1 cellular context compared by ENCODE assay signal in genomic region chr22:30605449-30606110, GRCh38.
TF ChIP-seq lines count a peak whose summit lies in the region.

No MANE protein-coding gene starts in this region.

TF ChIP-seq in IMR-90, 13 proteins besides CTCF, POLR2A, EP300 and RAD21:
- TF ChIP-seq CHD1 (IDR thresholded peaks at IDR 0.05; ENCODE audit: low read depth, low read length) (no peak), BHLHE40 (IDR thresholded peaks at IDR 0.05; ENCODE audit: low read depth, low read length) (no peak), NFE2L2 (IDR thresholded peaks at IDR 0.05; ENCODE audit: low read depth, low read length) (no peak), RFX5 (IDR thresholded peaks at IDR 0.05; ENCODE audit: low read depth, low read length) (no peak), SMC3 (IDR thresholded peaks at IDR 0.05; ENCODE audit: low read depth, low read length) (no peak), MXI1 (IDR thresholded peaks at IDR 0.05; ENCODE audit: borderline replicate concordance, low read depth, low read length) (no peak), MAFK (IDR thresholded peaks at IDR 0.05; ENCODE audit: low read depth, low read length) (no peak)
- TF ChIP-seq, protein P1, sequence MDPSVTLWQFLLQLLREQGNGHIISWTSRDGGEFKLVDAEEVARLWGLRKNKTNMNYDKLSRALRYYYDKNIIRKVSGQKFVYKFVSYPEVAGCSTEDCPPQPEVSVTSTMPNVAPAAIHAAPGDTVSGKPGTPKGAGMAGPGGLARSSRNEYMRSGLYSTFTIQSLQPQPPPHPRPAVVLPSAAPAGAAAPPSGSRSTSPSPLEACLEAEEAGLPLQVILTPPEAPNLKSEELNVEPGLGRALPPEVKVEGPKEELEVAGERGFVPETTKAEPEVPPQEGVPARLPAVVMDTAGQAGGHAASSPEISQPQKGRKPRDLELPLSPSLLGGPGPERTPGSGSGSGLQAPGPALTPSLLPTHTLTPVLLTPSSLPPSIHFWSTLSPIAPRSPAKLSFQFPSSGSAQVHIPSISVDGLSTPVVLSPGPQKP (IDR thresholded peaks at IDR 0.05; ENCODE audit: borderline replicate concordance, low read depth, low read length): no peak
